Comparison of ENCODE assay signal across 1 cellular context in the genomic region with DNA sequence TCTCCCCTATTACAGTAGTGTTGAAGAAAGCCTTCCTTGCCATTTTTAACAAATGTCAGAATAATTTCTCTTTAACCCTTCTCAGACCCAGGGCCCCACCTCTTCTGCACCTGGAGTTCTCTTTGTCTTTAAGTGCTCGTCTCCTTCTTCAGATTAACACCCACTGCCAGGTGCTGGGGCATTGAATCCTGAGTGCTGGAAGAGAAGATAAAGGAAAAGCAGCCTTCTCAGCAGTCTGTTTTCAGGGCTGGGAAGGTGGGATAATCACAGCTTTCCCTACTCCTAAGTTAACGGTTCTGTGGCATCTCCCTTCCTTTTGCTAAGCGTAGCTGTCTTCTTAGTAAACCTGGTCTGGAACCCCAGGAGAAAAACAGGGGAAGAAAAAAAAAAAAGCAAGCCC.
TF ChIP-seq lines count a peak whose summit lies in the region.

No MANE protein-coding gene starts in this region.

TF ChIP-seq in WTC11, 78 proteins besides CTCF, POLR2A, EP300 and RAD21 (continued from another document):
- no peak for TF ChIP-seq ARID4B (CRISPR knock-in tag; IDR thresholded peaks at IDR 0.05; ENCODE audit: borderline replicate concordance)
- TF ChIP-seq GABPB1 (CRISPR knock-in tag; IDR thresholded peaks at IDR 0.05) = no peak
- no peak for TF ChIP-seq NFATC4 (CRISPR knock-in tag; IDR thresholded peaks at IDR 0.05)
- TF ChIP-seq, protein P1, sequence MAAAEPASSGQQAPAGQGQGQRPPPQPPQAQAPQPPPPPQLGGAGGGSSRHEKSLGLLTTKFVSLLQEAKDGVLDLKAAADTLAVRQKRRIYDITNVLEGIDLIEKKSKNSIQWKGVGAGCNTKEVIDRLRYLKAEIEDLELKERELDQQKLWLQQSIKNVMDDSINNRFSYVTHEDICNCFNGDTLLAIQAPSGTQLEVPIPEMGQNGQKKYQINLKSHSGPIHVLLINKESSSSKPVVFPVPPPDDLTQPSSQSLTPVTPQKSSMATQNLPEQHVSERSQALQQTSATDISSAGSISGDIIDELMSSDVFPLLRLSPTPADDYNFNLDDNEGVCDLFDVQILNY (CRISPR knock-in tag; IDR thresholded peaks at IDR 0.05) = no peak
- no peak for TF ChIP-seq MLX (CRISPR knock-in tag; IDR thresholded peaks at IDR 0.05)
- TF ChIP-seq KAT7 (CRISPR knock-in tag; IDR thresholded peaks at IDR 0.05; ENCODE audit: borderline replicate concordance) = no peak
